ENCODE assay signal across 9 cellular contexts in the genomic region with DNA sequence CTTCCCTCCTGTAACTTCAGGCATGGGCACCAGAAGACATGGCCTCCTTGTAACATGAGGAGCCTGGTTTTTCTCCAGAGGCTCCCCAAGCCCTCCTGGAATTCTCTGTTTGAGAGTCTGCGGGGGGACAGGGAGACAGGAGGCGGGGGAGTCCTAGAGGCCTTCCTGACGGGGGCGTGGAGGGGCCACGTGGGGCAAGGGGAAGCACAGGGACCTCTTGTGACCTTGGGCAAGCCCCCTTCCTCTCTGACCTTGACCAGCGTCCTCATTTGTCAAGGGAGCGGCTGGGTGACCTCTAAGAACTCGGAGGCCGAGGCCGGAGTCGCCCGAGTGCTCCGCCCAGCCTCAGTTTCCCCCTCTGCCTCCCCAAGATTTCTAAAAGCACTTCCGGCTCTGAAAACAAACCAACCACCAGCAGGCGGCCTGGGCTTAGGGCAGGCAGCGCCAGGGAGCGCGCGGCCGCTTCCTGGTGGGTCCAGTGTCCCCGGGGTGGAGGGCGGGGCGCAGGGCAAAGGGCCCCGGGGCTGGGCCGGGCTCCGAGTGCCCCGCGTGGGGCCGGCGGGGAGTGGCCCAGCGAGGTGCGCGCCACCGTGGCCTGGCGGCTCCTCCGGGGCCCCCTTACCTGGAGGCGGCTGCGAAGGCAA. TPM values are rescaled to one million over a fixed set of nuclear protein-coding genes. Genes with fewer than 3 reads are reported as not detected.
DNase-seq lines count a peak whose midpoint lies in the region; ATAC-seq and TF ChIP-seq lines count a peak whose summit lies in the region.
"Had no signal": no experiment of that assay in that cellular context is flagged by ENCODE, and none has a peak within 500 bp of the region (broad histone marks: within the 10 kb centered on the region; RNA-seq: fewer than 3 reads in every experiment).

No MANE protein-coding gene starts in this region.

- no peaks in the 10 kb centered on the region for H3K27me3 ChIP-seq in PC-3 (ENCODE audit: low read length)
- no peaks in the 10 kb centered on the region for H3K27me3 ChIP-seq in psoas muscle (ENCODE audit: insufficient read depth in 3 of 3, low read length in 2 of 3)
- no peaks in the 10 kb centered on the region for H3K27me3 ChIP-seq in aorta (ENCODE audit: control insufficient read depth in 1 of 2, insufficient read depth in 2 of 2, low read length in 1 of 2)

- no peaks in the 10 kb centered on the region for H3F3A ChIP-seq in PC-3 (ENCODE audit: low read length, unreplicated experiment)

- H3K4me2 ChIP-seq in PC-3 (ENCODE audit: low read length), result peak overlapping the region; percentile 88

- H3K9ac ChIP-seq in PC-3 (ENCODE audit: low read length), result peak overlapping the region; percentile 77

- TF ChIP-seq CTCF in GM12875 (IDR thresholded peaks at IDR 0.05; ENCODE audit: borderline replicate concordance, insufficient read depth, low read depth, low read length) (peak; percentile 46; the same call in 1 of the 2 replicates), PC-3 (conservative IDR thresholded peaks at IDR 0.05; ENCODE audit: low read depth, low read length) (peak; percentile 39), psoas muscle (IDR thresholded peaks at IDR 0.05) (peak; percentile 22)

- H3K4me1 ChIP-seq in PC-3 (ENCODE audit: insufficient read depth, low read length) (peaks cover 17% of the 10 kb centered on the region; the same call in 1 of the 2 replicates), psoas muscle (peaks cover 7% of the 10 kb centered on the region), aorta (ENCODE audit: control insufficient read depth in 1 of 2, insufficient read depth in 2 of 2, low read length in 2 of 2) (no peaks in the 10 kb centered on the region)

- no peaks in the 10 kb centered on the region for H4K20me1 ChIP-seq in PC-3 (ENCODE audit: low read length)

- BruUV-seq in PC-3 (replicated peaks; lab: Mats Ljungman, UMichigan), result no TSS peak

- WGBS in psoas muscle, 3 donors, result 1 to 18% (median 2%) methylated on average over 14 to 38 of the region's 38 CpGs
- WGBS in aorta, 2 donors, result 2 to 3% methylated on average over 32 to 38 of the region's 38 CpGs

- H3K27ac ChIP-seq in PC-3 (ENCODE audit: low read length), result peak overlapping the region; percentile 39
- peak overlapping the region; percentile 66 for H3K27ac ChIP-seq in psoas muscle
- H3K27ac ChIP-seq in aorta (ENCODE audit: low read depth in 1 of 2, low read length in 2 of 2), result peak overlapping the region; percentile 68 to 76

- POLR2A ChIA-PET in PC-3 (lab: Charles Lee; ENCODE audit: unreplicated experiment), result no interaction called here

- H3K4me3 ChIP-seq in GM12875 (ENCODE audit: low read depth, low read length) (peak overlapping the region; percentile 71), PC-3 (ENCODE audit: low read length) (peak overlapping the region; percentile 75), psoas muscle (peak overlapping the region; percentile 88), aorta (ENCODE audit: low read length in 2 of 2) (peak overlapping the region; percentile 73 to 81)

- intact Hi-C loops in PC-3 (cut with micrococcal nuclease), result loop anchor here (2.0 to 5.0 kb wide), 2 partner anchors 63 to 73 kb away; no protein-coding TSS in a partner anchor
- intact Hi-C loops in psoas muscle (cut with DNase I), result no loop called here
- intact Hi-C loops in aorta (cut with DNase I), result no loop called here
- intact Hi-C loops in posterior cingulate gyrus (cut with DNase I), result no loop called here

- peak; percentile 49 for DNase-seq in PC-3
- peak; percentile 41 for DNase-seq in activated T-helper 9 cell treated with anti-CD3 and anti-CD28 coated beads, Interleukin-2, amount 50 U/mL, for 16 hours (ENCODE audit: low read depth)
- peak; percentile 69 for DNase-seq in glomerular visceral epithelial cell (ENCODE audit: extremely low spot score)
- DNase-seq in psoas muscle, result peak; percentile 69 to 73
- DNase-seq in aorta, result peak; percentile 77 to 87
- no peak for DNase-seq in posterior cingulate gyrus

- peak overlapping the region; percentile 80 for H2AFZ ChIP-seq in PC-3 (ENCODE audit: low read length)

- H3K36me3 ChIP-seq in PC-3 (ENCODE audit: low read depth, low read length), result no peaks in the 10 kb centered on the region
- H3K36me3 ChIP-seq in psoas muscle (ENCODE audit: insufficient read depth in 1 of 2, low read depth in 1 of 2), result no peaks in the 10 kb centered on the region
- H3K36me3 ChIP-seq in aorta (ENCODE audit: control insufficient read depth in 1 of 2, insufficient read depth in 2 of 2, low read length in 1 of 2), result no peaks in the 10 kb centered on the region

- CTCF ChIA-PET in PC-3 (lab: Charles Lee), result no interaction called here

- no peaks in the 10 kb centered on the region for H3K9me3 ChIP-seq in PC-3 (ENCODE audit: low read length)
- no peaks in the 10 kb centered on the region for H3K9me3 ChIP-seq in psoas muscle
- no peaks in the 10 kb centered on the region for H3K9me3 ChIP-seq in aorta (ENCODE audit: control insufficient read depth, low read length)

- ATAC-seq in HG02798 (IDR thresholded peaks at IDR 0.05; ENCODE audit: poor library complexity, unreplicated experiment) (peak; percentile 71), PC-3 (peak; percentile 81), psoas muscle (peak; percentile 71 to 88 (median 74)), aorta (ENCODE audit: low FRiP score) (peak; percentile 76)

- H3K9me2 ChIP-seq in PC-3 (replicated peaks; ENCODE audit: low read length), result no peaks in the 10 kb centered on the region

- H3K79me2 ChIP-seq in PC-3 (ENCODE audit: low read length), result no peaks in the 10 kb centered on the region

RNA-seq across cellular contexts. Expression of a gene that starts 0.4 kb away (rescaled TPM):
- total RNA-seq in PC-3 (2014; rRNA removed) (16.0 and 19.7 TPM in 2 replicates), psoas muscle (1 to 10 TPM; 2.3 to 4.8 (median 3.4) TPM), aorta (10 to 100 TPM; 33.1 to 37.1 TPM)
- polyA plus RNA-seq in psoas muscle (1 to 10 TPM; 2.6 to 3.6 (median 3.2) TPM), aorta (10 to 100 TPM; 18.7 to 22.7 TPM)

RNA-seq across cellular contexts. Expression of a gene that starts 15.7 kb away (rescaled TPM):
- total RNA-seq in PC-3 (2014; rRNA removed) (0.69 TPM in 1 of 2 replicates, not detected in the other), psoas muscle (not detected), aorta (not detected)
- polyA plus RNA-seq in psoas muscle (under 1 TPM in 1 of 3 donors, not detected in 2; 0.08 TPM), aorta (1 to 10 TPM in 1 of 2 donors, not detected in 1; 8.0 TPM)
- total RNA-seq: pulmonary artery endothelial cell had no signal

Comparison
In these comparisons a context has a peak if more than half of its experiments do, and no peak if none do; other contexts are left out.
1. DNase-seq: peak in PC-3 (single experiment), activated T-helper 9 cell treated with anti-CD3 and anti-CD28 coated beads, Interleukin-2, amount 50 U/mL, for 16 hours (single experiment), glomerular visceral epithelial cell (single experiment), psoas muscle (2 of 2) and aorta (2 of 2); none in posterior cingulate gyrus (0 of 10).
2. Peak in every context shown above with its lines, with median percentiles within 50 percentile points of each other: H3K4me3 ChIP-seq, CTCF ChIP-seq, ATAC-seq and H3K27ac ChIP-seq.